Comparison of ENCODE assay signal across 8 cellular contexts in the genomic region with DNA sequence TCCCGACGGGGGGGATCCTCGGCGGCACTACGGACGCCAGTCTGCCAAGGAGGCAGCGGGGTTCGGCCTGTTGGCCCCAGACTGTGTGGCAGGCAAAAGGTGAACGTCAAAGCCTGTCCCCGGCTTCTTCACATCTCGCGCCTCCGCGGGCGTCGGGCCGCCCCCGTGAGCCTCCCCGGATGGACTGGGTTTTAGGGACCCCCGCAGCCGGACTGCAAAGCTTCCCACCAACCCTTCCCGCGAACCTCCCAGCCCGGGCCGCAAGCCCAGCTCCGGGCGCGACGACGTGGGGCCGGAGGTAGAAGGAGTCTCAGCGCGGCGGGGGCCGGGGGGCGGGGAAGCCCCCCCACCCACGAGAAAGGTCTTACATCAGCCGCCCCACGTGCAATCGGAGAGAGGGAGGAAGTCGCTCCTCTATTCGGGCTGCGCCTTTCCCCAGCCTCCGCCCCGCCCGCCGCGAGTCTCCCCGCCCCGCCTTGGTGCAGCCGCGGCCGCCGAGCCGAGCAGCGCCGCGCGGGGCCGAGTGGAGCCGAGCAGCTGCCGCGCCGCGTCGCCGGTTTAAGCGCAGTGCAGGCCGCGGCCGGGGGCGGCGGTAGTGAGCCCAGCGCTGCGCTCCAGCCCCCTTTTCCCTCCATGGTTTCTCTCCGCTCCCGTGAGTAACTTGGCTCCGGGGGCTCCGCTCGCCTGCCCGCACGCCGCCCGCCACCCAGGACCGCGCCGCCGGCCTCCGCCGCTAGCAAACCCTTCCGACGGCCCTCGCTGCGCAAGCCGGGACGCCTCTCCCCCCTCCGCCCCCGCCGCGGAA.
DNase-seq lines count a peak whose midpoint lies in the region; ATAC-seq and TF ChIP-seq lines count a peak whose summit lies in the region.

Gene ANP32B (plus strand): TSS at position 623 of the 805 bp plus-strand sequence. CDS start 215 bp downstream, outside the sequence.

- H3K9me3 Mint-ChIP-seq in nephron progenitor cell = no peaks in the 10 kb centered on the region
- H3K9me3 Mint-ChIP-seq in stimulated activated naive CD8-positive, alpha-beta T cell treated with anti-CD3 and anti-CD28 coated beads, Interleukin-15, Interleukin-2, amounts not matched to agents 100 ng/mL and 50 ng/mL, for 24 hours = no peaks in the 10 kb centered on the region

- no peaks in the 10 kb centered on the region for H3K36me3 Mint-ChIP-seq in nephron progenitor cell (ENCODE audit: low read depth)
- H3K36me3 Mint-ChIP-seq in stimulated activated naive CD8-positive, alpha-beta T cell treated with anti-CD3 and anti-CD28 coated beads, Interleukin-15, Interleukin-2, amounts not matched to agents 100 ng/mL and 50 ng/mL, for 24 hours (ENCODE audit: low read depth) = peaks cover 27% of the 10 kb centered on the region

- no peak within 1 kb of the TSS for H3K27ac Mint-ChIP-seq in nephron progenitor cell
- H3K27ac Mint-ChIP-seq in stimulated activated naive CD8-positive, alpha-beta T cell treated with anti-CD3 and anti-CD28 coated beads, Interleukin-15, Interleukin-2, amounts not matched to agents 100 ng/mL and 50 ng/mL, for 24 hours = peak within 1 kb of the TSS; percentile 93

- H3K4me3 ChIP-seq in fibroblast of pulmonary artery (replicated peaks; ENCODE audit: low read depth, low read length) = peak within 1 kb of the TSS; percentile 85

- CTCF ChIA-PET in RWPE1 (lab: Yijun Ruan, JAX) = interaction anchor here (0.5 to 4.3 kb wide), 15 partner anchors 11 to 1441 kb away, joined by 3 to 18 read pairs (median 3); partner anchors contain the start of gene TRMO

- peak within 1 kb of the TSS; percentile 96 for H3K27ac ChIP-seq in RWPE1

- peaks cover 48% of the 10 kb centered on the region for H3K4me1 Mint-ChIP-seq in nephron progenitor cell
- peaks cover 44% of the 10 kb centered on the region for H3K4me1 Mint-ChIP-seq in stimulated activated naive CD8-positive, alpha-beta T cell treated with anti-CD3 and anti-CD28 coated beads, Interleukin-15, Interleukin-2, amounts not matched to agents 100 ng/mL and 50 ng/mL, for 24 hours (ENCODE audit: low read depth)

- H3K4me3 Mint-ChIP-seq in nephron progenitor cell = peak within 1 kb of the TSS; percentile 81
- peak within 1 kb of the TSS; percentile 86 for H3K4me3 Mint-ChIP-seq in stimulated activated naive CD8-positive, alpha-beta T cell treated with anti-CD3 and anti-CD28 coated beads, Interleukin-15, Interleukin-2, amounts not matched to agents 100 ng/mL and 50 ng/mL, for 24 hours

- DNase-seq in EL (peak; percentile 94), Kasumi-1 (lab: John Stamatoyannopoulos, UW) (peak; percentile 89 to 97), RWPE1 (ENCODE audit: low spot score) (peak; percentile 94), fibroblast of pulmonary artery (ENCODE audit: low read depth) (peak; percentile 91), nephron progenitor cell (peak; percentile 94)
- DNase-seq in activated T-helper 9 cell treated with anti-CD3 and anti-CD28 coated beads, Interleukin-2, amount 50 U/mL, for 16 hours (ENCODE audit: low read depth) = peak; percentile 94

- H3K27me3 Mint-ChIP-seq in nephron progenitor cell (ENCODE audit: low read depth, poor library complexity) = peaks cover 18% of the 10 kb centered on the region
- no peaks in the 10 kb centered on the region for H3K27me3 Mint-ChIP-seq in stimulated activated naive CD8-positive, alpha-beta T cell treated with anti-CD3 and anti-CD28 coated beads, Interleukin-15, Interleukin-2, amounts not matched to agents 100 ng/mL and 50 ng/mL, for 24 hours

- TF ChIP-seq CTCF in RWPE1 (conservative IDR thresholded peaks at IDR 0.05; ENCODE audit: low read depth) = peak; percentile 100
- TF ChIP-seq CTCF in fibroblast of pulmonary artery (IDR thresholded peaks at IDR 0.05; ENCODE audit: low read length, missing control alignments) = peak; percentile 54
- peak; percentile 62 for TF ChIP-seq CTCF in nephron progenitor cell (IDR thresholded peaks at IDR 0.05)

- ATAC-seq in GM21825 (IDR thresholded peaks at IDR 0.05; ENCODE audit: unreplicated experiment) = peak; percentile 70

- POLR2A ChIA-PET in RWPE1 (lab: Yijun Ruan, JAX; ENCODE audit: low non-redundant PET) = interaction anchor here (0.5 to 1.0 kb wide), 7 partner anchors 22 to 272 kb away, joined by 3 to 12 read pairs (median 3); partner anchors contain the start of gene TRMO

Comparison
In these comparisons a context has a peak if more than half of its experiments do, and no peak if none do; other contexts are left out.
1. Peak in every context shown above with its lines: DNase-seq, ATAC-seq, H3K4me3 ChIP-seq and H3K27ac ChIP-seq.